Comparison of ENCODE assay signal across 23 cellular contexts in the genomic region with DNA sequence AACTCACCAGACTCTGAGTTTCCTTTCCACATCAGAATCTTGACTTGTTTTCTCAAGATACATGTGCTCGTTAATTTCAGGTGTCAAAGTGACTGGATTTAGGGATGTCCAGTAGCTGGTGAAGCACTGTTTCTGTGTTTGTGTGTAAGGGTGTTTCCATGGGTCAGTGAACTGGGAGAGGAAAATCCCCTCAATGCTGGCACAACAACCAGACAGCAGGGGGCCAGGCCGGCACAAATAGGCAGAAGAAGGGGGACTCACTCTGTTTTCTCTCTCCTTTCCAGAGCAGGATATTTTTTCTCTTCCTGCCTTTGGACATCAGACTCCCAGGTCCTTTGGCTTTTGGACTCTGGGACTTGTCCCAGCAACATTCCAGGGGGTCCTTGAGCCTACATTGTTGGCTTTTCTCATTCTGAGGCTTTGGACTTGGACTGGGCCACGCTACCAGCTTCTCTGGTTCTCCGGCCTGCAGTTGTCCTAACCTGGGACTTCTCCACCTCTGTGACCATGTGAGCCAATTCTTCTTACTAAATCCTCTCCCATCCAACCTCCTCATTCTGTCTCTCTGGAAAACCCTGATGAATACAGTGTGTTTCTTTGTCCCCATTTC.
DNase-seq lines count a peak whose midpoint lies in the region; ATAC-seq, FAIRE-seq and TF ChIP-seq lines count a peak whose summit lies in the region.
"Had no signal": no experiment of that assay in that cellular context is flagged by ENCODE, and none has a peak within 500 bp of the region (broad histone marks: within the 10 kb centered on the region; RNA-seq: fewer than 3 reads in every experiment).

No MANE protein-coding gene starts in this region.

- H3K9ac ChIP-seq in HepG2 (ENCODE audit: insufficient read depth, low read depth, low read length), result no peak overlapping the region; the same call in 1 of the 2 replicates
- H3K9ac ChIP-seq in endodermal cell (ENCODE audit: extremely low read depth, low read length, poor library complexity, severe bottlenecking), result no peak overlapping the region
- no peak overlapping the region for H3K9ac ChIP-seq in neuronal stem cell (ENCODE audit: low read depth, low read length, poor library complexity)

- FAIRE-seq in HepG2 (lab: Jason Lieb, UNC), result peak; percentile 63

- no TSS peak for BruUV-seq in HepG2 (replicated peaks; lab: Mats Ljungman, UMichigan)

- H2AK5ac ChIP-seq in neuronal stem cell (ENCODE audit: low read depth, low read length), result no peak overlapping the region

- in situ Hi-C loops in HepG2 (cut with HindIII; ENCODE audit: extremely low pct_ligation_motif_present, low pct_unique_long_range_greater_than_20kb), result loop anchor here (5.0 kb wide), 1 partner anchor 109 kb away; no protein-coding TSS in a partner anchor

- H3K79me1 ChIP-seq in neuronal stem cell (ENCODE audit: low read depth, low read length), result no peaks in the 10 kb centered on the region

- peaks cover 11% of the 10 kb centered on the region for H3K4me1 Mint-ChIP-seq in endodermal cell

- ATAC-seq in HepG2 (peak; percentile 95), right lobe of liver (no peak), heart right ventricle (no peak), GM21717 (IDR thresholded peaks at IDR 0.05; ENCODE audit: unreplicated experiment) (no peak), HG02870 (IDR thresholded peaks at IDR 0.05; ENCODE audit: unreplicated experiment) (no peak)

- POLR2A ChIA-PET in HepG2 (lab: Yijun Ruan, JAX), result no interaction called here

- intact Hi-C loops in HepG2 (cut with micrococcal nuclease; ENCODE audit: unreplicated experiment) (loop anchor here (1.0 kb wide), 1 partner anchor 108 kb away; no protein-coding TSS in a partner anchor), right lobe of liver (cut with DNase I) (no loop called here), heart right ventricle (cut with DNase I) (loop anchor here in 7 of 10 donors (5.0 to 10.0 kb wide), 5 partner anchors 116 to 529 kb away; no protein-coding TSS in a partner anchor)

- H3K9me3 ChIP-seq in HepG2 (ENCODE audit: low read length), result no peaks in the 10 kb centered on the region
- no peaks in the 10 kb centered on the region for H3K9me3 ChIP-seq in right lobe of liver
- no peaks in the 10 kb centered on the region for H3K9me3 ChIP-seq in endodermal cell (ENCODE audit: control insufficient read depth, low read length)
- peaks cover 0 to 2% of the 10 kb centered on the region in 2 donors for H3K9me3 ChIP-seq in neuronal stem cell (replicated peaks in 1 of 2; ENCODE audit: control insufficient read depth in 2 of 2, insufficient read depth in 1 of 2, low read depth in 1 of 2, low read length in 2 of 2)
- no peaks in the 10 kb centered on the region for H3K9me3 ChIP-seq in heart right ventricle

- H3K9me3 Mint-ChIP-seq in endodermal cell, result no peaks in the 10 kb centered on the region
- H3K9me3 Mint-ChIP-seq: IgD-negative memory B cell had no signal

- H3K4me2 ChIP-seq in HepG2 (ENCODE audit: low read depth, low read length) (peak overlapping the region; percentile 62), neuronal stem cell (ENCODE audit: insufficient read depth, low read length, poor library complexity, severe bottlenecking) (no peak overlapping the region)

- TF ChIP-seq CTCF in HepG2 (CRISPR knock-in tag; IDR thresholded peaks at IDR 0.05), result peak; percentile 49
- no peak for TF ChIP-seq CTCF in right lobe of liver (IDR thresholded peaks at IDR 0.05)
- peak; percentile 1 for TF ChIP-seq CTCF in endodermal cell (conservative IDR thresholded peaks at IDR 0.05)
- TF ChIP-seq CTCF in heart right ventricle (IDR thresholded peaks at IDR 0.05), result no peak

- DNase-seq in HepG2 (ENCODE audit: low spot score) (peak; percentile 28), right lobe of liver (no peak), endodermal cell (no peak), neuronal stem cell (ENCODE audit: low spot score) (no peak), heart right ventricle (no peak), medulla oblongata (ENCODE audit: extremely low spot score) (no peak)
- DNase-seq: 8988T, DND-41, GDM1, GOT3, Karpas-422, MM.1S, NCI-H1092, NCI-H1436 treated with DMSO at 0.1 percent for 48 hours, NCI-H2029 treated with DMSO at 0.1 percent for 48 hours, NCI-H2171 treated with DMSO at 0.1 percent for 48 hours, NCI-H446 treated with DMSO at 0.1 percent for 48 hours, NCI-H774, OCI-M1, Right ventricle myocardium superior had no signal

- TF ChIP-seq POLR2A in HepG2 (IDR thresholded peaks at IDR 0.05; ENCODE audit: insufficient read depth in 1 of 2, low read depth in 2 of 2, low read length in 2 of 2) (no peak), right lobe of liver (IDR thresholded peaks at IDR 0.05) (no peak)

- H3K18ac ChIP-seq in neuronal stem cell (ENCODE audit: low read length), result no peak overlapping the region

- H2BK120ac ChIP-seq in neuronal stem cell (ENCODE audit: low read depth, low read length), result no peak overlapping the region

- H3K36me3 ChIP-seq in HepG2 (replicated peaks in 1 of 2; ENCODE audit: control insufficient read depth in 1 of 2, insufficient read depth in 2 of 2, low read length in 2 of 2) (no peaks in the 10 kb centered on the region), right lobe of liver (no peaks in the 10 kb centered on the region), endodermal cell (ENCODE audit: control insufficient read depth, insufficient read depth, low read length) (no peaks in the 10 kb centered on the region), neuronal stem cell (replicated peaks in 1 of 2; ENCODE audit: control insufficient read depth in 2 of 2, insufficient read depth in 2 of 2, low read length in 2 of 2) (no peaks in the 10 kb centered on the region), heart right ventricle (no peaks in the 10 kb centered on the region)

- no peak overlapping the region for H3K23ac ChIP-seq in neuronal stem cell (ENCODE audit: low read depth, low read length, poor library complexity)

- H4K20me1 ChIP-seq in HepG2 (ENCODE audit: insufficient read depth, low read length), result no peaks in the 10 kb centered on the region

- H3K36me3 Mint-ChIP-seq in endodermal cell (ENCODE audit: low read depth), result no peaks in the 10 kb centered on the region
- H3K36me3 Mint-ChIP-seq: IgD-negative memory B cell had no signal

- no peak overlapping the region for H3K4me3 Mint-ChIP-seq in endodermal cell
- H3K4me3 Mint-ChIP-seq: IgD-negative memory B cell had no signal

- no peaks in the 10 kb centered on the region; a peak in 1 of 5 replicates for H3K27me3 ChIP-seq in HepG2 (ENCODE audit: control insufficient read depth in 1 of 2, insufficient read depth in 2 of 2, low read length in 2 of 2)
- H3K27me3 ChIP-seq in right lobe of liver, result no peaks in the 10 kb centered on the region
- no peaks in the 10 kb centered on the region for H3K27me3 ChIP-seq in endodermal cell (ENCODE audit: control insufficient read depth, insufficient read depth, low read length, poor library complexity, severe bottlenecking)
- H3K27me3 ChIP-seq in neuronal stem cell (ENCODE audit: control insufficient read depth in 3 of 3, insufficient read depth in 3 of 3, low read depth in 1 of 3, low read length in 3 of 3), result no peaks in the 10 kb centered on the region
- H3K27me3 ChIP-seq in heart right ventricle, result no peaks in the 10 kb centered on the region

- no peaks in the 10 kb centered on the region for H3K27me3 Mint-ChIP-seq in endodermal cell (ENCODE audit: insufficient read depth)
- H3K27me3 Mint-ChIP-seq: IgD-negative memory B cell had no signal

- H3K4ac ChIP-seq in neuronal stem cell (ENCODE audit: low read length), result no peak overlapping the region

- no peaks in the 10 kb centered on the region for H3K79me2 ChIP-seq in HepG2 (ENCODE audit: insufficient read depth, low read length)

- WGBS in HepG2 (ENCODE audit: low lambda C conversion rate), result 17% methylated on average over 3 of the region's 4 CpGs
- 55% methylated on average over 4 of the region's 4 CpGs for WGBS in right lobe of liver (ENCODE audit: insufficient coverage, low coverage, low lambda C conversion rate, missing lambda C conversion rate)
- WGBS in endodermal cell (ENCODE audit: insufficient coverage in 1 of 2, insufficient read length in 1 of 2), 2 experiments, result 76 to 89% methylated on average over 3 to 4 of the region's 4 CpGs
- WGBS in neuronal stem cell (ENCODE audit: extremely low coverage in 2 of 2, insufficient read length in 2 of 2, insufficient replicate concordance in 1 of 2), 2 donors, result no CpG with 5 or more reads among the region's 4 CpGs
- WGBS in heart right ventricle, 2 donors, result 68 to 71% methylated on average over 4 of the region's 4 CpGs

- no peak overlapping the region for H2BK5ac ChIP-seq in neuronal stem cell (ENCODE audit: low read length)

- H2AFZ ChIP-seq in HepG2 (ENCODE audit: low read length) (peak overlapping the region; percentile 83), neuronal stem cell (ENCODE audit: low read length) (peak overlapping the region; percentile 18)

- no peak overlapping the region; a peak in 1 of 6 replicates for H3K4me3 ChIP-seq in HepG2 (replicated peaks in 1 of 3; ENCODE audit: insufficient read depth in 1 of 3, low read depth in 2 of 3, low read length in 3 of 3)
- H3K4me3 ChIP-seq in right lobe of liver, result no peak overlapping the region
- H3K4me3 ChIP-seq in endodermal cell (ENCODE audit: low read length), result no peak overlapping the region
- no peak overlapping the region for H3K4me3 ChIP-seq in neuronal stem cell (ENCODE audit: low read length in 2 of 2)
- no peak overlapping the region for H3K4me3 ChIP-seq in heart right ventricle

- H4K8ac ChIP-seq in neuronal stem cell (ENCODE audit: low read depth, low read length), result no peak overlapping the region

- H4K91ac ChIP-seq in neuronal stem cell (ENCODE audit: low read depth, low read length, poor library complexity), result no peak overlapping the region

- H3K14ac ChIP-seq in neuronal stem cell (ENCODE audit: low read length), result no peak overlapping the region

- no peak overlapping the region for H2BK15ac ChIP-seq in neuronal stem cell (ENCODE audit: low read length)

- H3K27ac ChIP-seq in HepG2 (ENCODE audit: extremely low read length, insufficient read depth, low read length) (no peak overlapping the region), right lobe of liver (no peak overlapping the region), endodermal cell (ENCODE audit: low read depth, low read length) (no peak overlapping the region), neuronal stem cell (replicated peaks; ENCODE audit: low read length) (no peak overlapping the region), heart right ventricle (no peak overlapping the region)

- no peak overlapping the region for H3K27ac Mint-ChIP-seq in endodermal cell
- H3K27ac Mint-ChIP-seq: IgD-negative memory B cell had no signal

- H3K4me1 ChIP-seq in HepG2 (ENCODE audit: insufficient read depth, low read length), result peaks cover 26% of the 10 kb centered on the region
- H3K4me1 ChIP-seq in right lobe of liver, result no peaks in the 10 kb centered on the region
- H3K4me1 ChIP-seq in endodermal cell (ENCODE audit: control insufficient read depth, insufficient read depth, low read length), result no peaks in the 10 kb centered on the region
- peaks cover 4 to 6% of the 10 kb centered on the region in 2 donors for H3K4me1 ChIP-seq in neuronal stem cell (ENCODE audit: control insufficient read depth in 2 of 2, insufficient read depth in 1 of 2, low read depth in 1 of 2, low read length in 2 of 2)
- no peaks in the 10 kb centered on the region for H3K4me1 ChIP-seq in heart right ventricle

- TF ChIP-seq EP300 in HepG2 (IDR thresholded peaks at IDR 0.05; ENCODE audit: low read depth in 2 of 2, low read length in 2 of 2), result no peak
- TF ChIP-seq EP300 in HepG2 (CRISPR knock-in tag; IDR thresholded peaks at IDR 0.05; ENCODE audit: borderline replicate concordance), result no peak

- TF ChIP-seq RAD21 in HepG2 (CRISPR knock-in tag; IDR thresholded peaks at IDR 0.05), result no peak

- CTCF ChIA-PET in HepG2 (lab: Yijun Ruan, JAX; ENCODE audit: low intra/inter-chr PET ratio, low total read pairs), result no interaction called here

- no peak overlapping the region for H2BK12ac ChIP-seq in neuronal stem cell (ENCODE audit: low read length)

Comparison
In these comparisons a context has a peak if more than half of its experiments do, and no peak if none do; other contexts are left out.
1. CTCF ChIP-seq: peak in HepG2 (single experiment) and endodermal cell (single experiment); none in right lobe of liver (0 of 4) and heart right ventricle (0 of 9).
2. intact Hi-C loops: an anchor here in HepG2 (1.0 kb wide) and heart right ventricle (5.0 to 10.0 kb wide); none called in right lobe of liver.